24 cellular contexts compared by ENCODE assay signal in genomic region chr1:36055706-36056105, GRCh38. TPM values are rescaled to one million over a fixed set of nuclear protein-coding genes. Genes with fewer than 3 reads are reported as not detected.
DNase-seq lines count a peak whose midpoint lies in the region; ATAC-seq, FAIRE-seq and TF ChIP-seq lines count a peak whose summit lies in the region.
"Had no signal": no experiment of that assay in that cellular context is flagged by ENCODE, and none has a peak within 500 bp of the region (broad histone marks: within the 10 kb centered on the region; RNA-seq: fewer than 3 reads in every experiment).

No MANE protein-coding gene starts in this region.

- ATAC-seq in HCT116: no peak
- ATAC-seq: K562, SK-N-SH treated with all-trans-retinoic acid at 6 μM for 48 hours, T-cell had no signal

- no peaks in the 10 kb centered on the region for H3K79me2 ChIP-seq in HCT116 (ENCODE audit: insufficient read depth, low read length)

- RAD21 ChIA-PET in HCT116 (lab: Charles Lee; ENCODE audit: low non-redundant PET in 1 of 2, low total read pairs in 2 of 2, uncharacterized antibody in 2 of 2, unreplicated experiment in 2 of 2): no interaction called here

- H3K4me2 ChIP-seq in HCT116 (ENCODE audit: low read length) (no peak overlapping the region), mesenchymal stem cell (ENCODE audit: low read length, poor library complexity, severe bottlenecking) (no peak overlapping the region)

- no peaks in the 10 kb centered on the region for H3K4me1 ChIP-seq in HCT116 (ENCODE audit: control insufficient read depth in 1 of 2, insufficient read depth in 2 of 2, low read length in 2 of 2)
- H3K4me1 ChIP-seq in mesenchymal stem cell (ENCODE audit: control insufficient read depth, insufficient read depth, low read depth, low read length): no peaks in the 10 kb centered on the region
- H3K4me1 ChIP-seq: Caco-2 had no signal

- H2BK12ac ChIP-seq in mesenchymal stem cell (ENCODE audit: low read length in 2 of 2): no peak overlapping the region

- H4K20me1 ChIP-seq in HCT116 (ENCODE audit: insufficient read depth): no peaks in the 10 kb centered on the region

- DNase-seq in D721Med (ENCODE audit: insufficient read length, low spot score) (no peak), HCT116 (ENCODE audit: low read depth, low spot score) (no peak), NOMO-1 treated with DMSO at 0.1 percent for 48 hours (lab: John Stamatoyannopoulos, UW; ENCODE audit: unreplicated experiment) (peak; percentile 57), mesenchymal stem cell (peak; percentile 9), NCI-H2029 treated with DMSO at 0.1 percent for 48 hours (lab: John Stamatoyannopoulos, UW) (no peak), posterior vena cava (ENCODE audit: low spot score) (no peak)
- no peak for DNase-seq in stimulated activated CD4-positive, alpha-beta T cell treated with anti-CD3 and anti-CD28 coated beads, Interleukin-4, amount 100 ng/mL, for 24 hours
- DNase-seq: Caco-2; CD4-positive, CD25-positive, alpha-beta regulatory T cell; DMS153; GDM1; GM23248; NCI-H1048; NCI-H1436 treated with DMSO at 0.1 percent for 48 hours; NCI-H2029; NCI-H2171; NCI-H526; OCI-M1; SHP77; T-cell had no signal

- H3K4me3 ChIP-seq in HCT116 (replicated peaks in 1 of 2; ENCODE audit: low read depth in 1 of 2, low read length in 2 of 2) (no peak overlapping the region), mesenchymal stem cell (ENCODE audit: insufficient read depth in 1 of 2, low read depth in 1 of 2, low read length in 2 of 2) (no peak overlapping the region)
- H3K4me3 ChIP-seq: GM23248, K562 had no signal

- H3K9ac ChIP-seq in HCT116 (ENCODE audit: low read length) (no peak overlapping the region), mesenchymal stem cell (ENCODE audit: low read length) (no peak overlapping the region)
- H3K9ac ChIP-seq: GM23248 had no signal

- intact Hi-C loops in HCT116 (cut with micrococcal nuclease): no loop called here
- intact Hi-C loops in posterior vena cava (cut with DNase I): no loop called here

- H3K27ac ChIP-seq in HCT116 (ENCODE audit: low read depth, low read length): no peak overlapping the region
- no peak overlapping the region for H3K27ac ChIP-seq in mesenchymal stem cell (ENCODE audit: low read length, poor library complexity, severe bottlenecking)
- H3K27ac ChIP-seq: GM23248 had no signal

- TF ChIP-seq RAD21 in HCT116 (IDR thresholded peaks at IDR 0.05; ENCODE audit: low read depth): no peak

- FAIRE-seq in D721Med (lab: Jason Lieb, UNC): peak; percentile 80
- FAIRE-seq: K562 had no signal

- no peak overlapping the region for H4K91ac ChIP-seq in mesenchymal stem cell (ENCODE audit: low read length)

- no peak overlapping the region for H3K4ac ChIP-seq in mesenchymal stem cell (ENCODE audit: low read depth in 1 of 2, low read length in 2 of 2)

- no peak overlapping the region for H4K8ac ChIP-seq in mesenchymal stem cell (ENCODE audit: low read length)

- no peak overlapping the region for H3K18ac ChIP-seq in mesenchymal stem cell (ENCODE audit: low read depth in 1 of 2, low read length in 2 of 2)

- no peaks in the 10 kb centered on the region for H3K27me3 ChIP-seq in HCT116 (ENCODE audit: insufficient read depth, low read length)
- no peaks in the 10 kb centered on the region for H3K27me3 ChIP-seq in mesenchymal stem cell (ENCODE audit: control insufficient read depth in 1 of 2, insufficient read depth in 1 of 2, low read length in 2 of 2)

- 94% methylated on average over 5 of the region's 5 CpGs for WGBS in mesenchymal stem cell

- no peak overlapping the region for H3K14ac ChIP-seq in mesenchymal stem cell (ENCODE audit: low read length in 2 of 2)

- no peak overlapping the region for H2BK5ac ChIP-seq in mesenchymal stem cell (ENCODE audit: low read depth, low read length, poor library complexity, severe bottlenecking)

- POLR2A ChIA-PET in HCT116 (lab: Charles Lee): no interaction called here

- H2AK5ac ChIP-seq in mesenchymal stem cell (ENCODE audit: low read length, severe bottlenecking): no peak overlapping the region

- no peak overlapping the region for H2AFZ ChIP-seq in HCT116 (ENCODE audit: low read depth, low read length, poor library complexity, severe bottlenecking)
- no peak overlapping the region for H2AFZ ChIP-seq in mesenchymal stem cell (ENCODE audit: low read depth, low read length)
- H2AFZ ChIP-seq: GM23248 had no signal

- no peaks in the 10 kb centered on the region for H3K9me2 ChIP-seq in HCT116 (ENCODE audit: insufficient read depth)

- CTCF ChIA-PET in HCT116 (lab: Charles Lee): no interaction called here

- H2BK120ac ChIP-seq in mesenchymal stem cell (ENCODE audit: low read depth, low read length): no peak overlapping the region

- H3K79me1 ChIP-seq in mesenchymal stem cell (replicated peaks; ENCODE audit: low read length, poor library complexity, severe bottlenecking): no peaks in the 10 kb centered on the region

- H3K36me3 ChIP-seq in HCT116 (ENCODE audit: control insufficient read depth in 1 of 2, insufficient read depth in 2 of 2, low read length in 2 of 2) (peaks cover 0 to 3% of the 10 kb centered on the region in 2 experiments), mesenchymal stem cell (ENCODE audit: control insufficient read depth in 1 of 2, insufficient read depth in 2 of 2, low read depth in 1 of 2, low read length in 2 of 2) (peaks cover 7 to 43% of the 10 kb centered on the region in 2 experiments)

- H3K23ac ChIP-seq in mesenchymal stem cell (ENCODE audit: low read length in 2 of 2): no peak overlapping the region

- H3K9me3 ChIP-seq in HCT116 (ENCODE audit: control insufficient read depth in 1 of 2, insufficient read depth in 1 of 2, low read depth in 1 of 2, low read length in 2 of 2) (no peaks in the 10 kb centered on the region), mesenchymal stem cell (ENCODE audit: control insufficient read depth, low read length) (no peaks in the 10 kb centered on the region)
- H3K9me3 ChIP-seq: Caco-2 had no signal

- H2BK15ac ChIP-seq in mesenchymal stem cell (ENCODE audit: low read depth, poor library complexity, severe bottlenecking): no peak overlapping the region

- TF ChIP-seq CTCF in D721Med (IDR thresholded peaks at IDR 0.05; ENCODE audit: insufficient read depth, missing control alignments) (no peak), HCT116 (IDR thresholded peaks at IDR 0.05 in 2 of 3, conservative IDR thresholded peaks at IDR 0.05 in 1 of 3; ENCODE audit: borderline replicate concordance in 1 of 3, insufficient read depth in 1 of 3, low read depth in 2 of 3, low read length in 2 of 3) (no peak)

- TF ChIP-seq POLR2A in HCT116 (IDR thresholded peaks at IDR 0.05; ENCODE audit: borderline replicate concordance, extremely low read depth, insufficient read depth, insufficient read length): no peak

- TSS peak; percentile 29 for BruUV-seq in HCT116 (replicated peaks; lab: Mats Ljungman, UMichigan)

TF ChIP-seq in HCT116, 20 proteins besides CTCF, POLR2A, EP300 and RAD21 (continues in another document):
- TF ChIP-seq ELF1 (IDR thresholded peaks at IDR 0.05; ENCODE audit: borderline replicate concordance, low read depth): no peak
- TF ChIP-seq SP1 (IDR thresholded peaks at IDR 0.05; ENCODE audit: low read depth): no peak
- TF ChIP-seq CEBPB (IDR thresholded peaks at IDR 0.05; ENCODE audit: low read depth): no peak
- TF ChIP-seq ZNF274 (IDR thresholded peaks at IDR 0.05; ENCODE audit: low read depth, low read length): no peak
- no peak for TF ChIP-seq ZFX (IDR thresholded peaks at IDR 0.05)
- no peak for TF ChIP-seq EZH2phosphoT487 (IDR thresholded peaks at IDR 0.05; ENCODE audit: borderline replicate concordance)
- TF ChIP-seq POLR2AphosphoS5 (IDR thresholded peaks at IDR 0.05; ENCODE audit: low read depth, low read length): no peak
- no peak for TF ChIP-seq JUND (IDR thresholded peaks at IDR 0.05)
- no peak for TF ChIP-seq EZH2 (IDR thresholded peaks at IDR 0.05)
- no peak for TF ChIP-seq SRF (IDR thresholded peaks at IDR 0.05; ENCODE audit: low read depth)
- TF ChIP-seq CBX3 (IDR thresholded peaks at IDR 0.05; ENCODE audit: low read depth): no peak
- TF ChIP-seq ATF3 (IDR thresholded peaks at IDR 0.05): no peak
- no peak for TF ChIP-seq REST (IDR thresholded peaks at IDR 0.05; ENCODE audit: low read depth)

RNA-seq across cellular contexts. Expression of gene TEKT2, which starts 28.2 kb away (rescaled TPM):
- total RNA-seq in HCT116 (2021; ENCODE audit: unreplicated experiment) (not detected), posterior vena cava (not detected)
- polyA plus RNA-seq in HCT116 (2012): 0.04 and 0.24 TPM in 2 replicates
- polyA plus RNA-seq in mesenchymal stem cell (2013, experiment 1 of 2): 0.23 TPM
- polyA plus RNA-seq in mesenchymal stem cell (2013, experiment 2 of 2): 0.29 TPM
- total RNA-seq: Caco-2, Daoy, GM23248, RPMI7951 had no signal
- polyA plus RNA-seq: CD4-positive, CD25-positive, alpha-beta regulatory T cell; GM23248 had no signal

RNA-seq across cellular contexts. Expression of gene ADPRS, which starts 33.0 kb away (rescaled TPM):
- total RNA-seq in HCT116 (2021; ENCODE audit: unreplicated experiment) (28.2 TPM), posterior vena cava (10 to 100 TPM; 16.4 to 18.6 TPM)
- polyA plus RNA-seq in HCT116 (2012): 25.4 and 28.9 TPM in 2 replicates
- 15.5 TPM for polyA plus RNA-seq in mesenchymal stem cell (2013, experiment 1 of 2)
- 16.6 TPM for polyA plus RNA-seq in mesenchymal stem cell (2013, experiment 2 of 2)

Comparison
In these comparisons a context has a peak if more than half of its experiments do, and no peak if none do; other contexts are left out.
1. DNase-seq: peak in NOMO-1 treated with DMSO at 0.1 percent for 48 hours (single experiment) and mesenchymal stem cell (single experiment); none in D721Med (single experiment), HCT116 (single experiment), NCI-H2029 treated with DMSO at 0.1 percent for 48 hours (single experiment), stimulated activated CD4-positive, alpha-beta T cell treated with anti-CD3 and anti-CD28 coated beads, Interleukin-4, amount 100 ng/mL, for 24 hours (single experiment) and posterior vena cava (single experiment).